1 cellular context compared by ENCODE assay signal in genomic region chr6:29563435-29563834, GRCh38.
TF ChIP-seq lines count a peak whose summit lies in the region.

No MANE protein-coding gene starts in this region.

TF ChIP-seq in HepG2, 621 proteins besides CTCF, POLR2A, EP300 and RAD21 (continued from another document):
- TF ChIP-seq ZNF503 (CRISPR knock-in tag; IDR thresholded peaks at IDR 0.05) (no peak), MAFF (IDR thresholded peaks at IDR 0.05; ENCODE audit: low read depth, low read length) (peak; percentile 43; the same call in 1 of the 2 replicates), ZNF773 (CRISPR knock-in tag; IDR thresholded peaks at IDR 0.05; ENCODE audit: borderline replicate concordance) (no peak), MAFK (conservative IDR thresholded peaks at IDR 0.05 in 1 of 2, IDR thresholded peaks at IDR 0.05 in 1 of 2; ENCODE audit: low read length in 2 of 2) (peak; percentile 45 to 68), RELA (CRISPR knock-in tag; IDR thresholded peaks at IDR 0.05) (no peak), JARID2 (CRISPR knock-in tag; IDR thresholded peaks at IDR 0.05; ENCODE audit: insufficient replicate concordance) (no peak), ZNF282 (IDR thresholded peaks at IDR 0.05; ENCODE audit: partially characterized antibody) (no peak)
